Comparison of ENCODE assay signal across 11 cellular contexts in genomic region chr6:39357998-39358686, GRCh38. TPM values are rescaled to one million over a fixed set of nuclear protein-coding genes. Genes with fewer than 3 reads are reported as not detected.
DNase-seq lines count a peak whose midpoint lies in the region; ATAC-seq, FAIRE-seq and TF ChIP-seq lines count a peak whose summit lies in the region.
"Had no signal": no experiment of that assay in that cellular context is flagged by ENCODE, and none has a peak within 500 bp of the region (broad histone marks: within the 10 kb centered on the region; RNA-seq: fewer than 3 reads in every experiment).

No MANE protein-coding gene starts in this region.

- ATAC-seq in lower lobe of right lung: peak; percentile 40 to 60

- no peak overlapping the region for H3K14ac ChIP-seq in neuronal stem cell (ENCODE audit: low read length)

- H4K8ac ChIP-seq in neuronal stem cell (ENCODE audit: low read depth, low read length): no peak overlapping the region

- peaks cover 17% of the 10 kb centered on the region for H3K4me1 ChIP-seq in lower lobe of right lung
- peaks cover 0 to 4% of the 10 kb centered on the region in 2 donors for H3K4me1 ChIP-seq in kidney (ENCODE audit: control insufficient read depth in 1 of 2, insufficient read depth in 1 of 2, low read depth in 1 of 2, low read length in 2 of 2)
- H3K4me1 ChIP-seq in neuronal stem cell (ENCODE audit: control insufficient read depth in 2 of 2, insufficient read depth in 1 of 2, low read depth in 1 of 2, low read length in 2 of 2): peaks cover 0 to 6% of the 10 kb centered on the region in 2 donors

- H3K27me3 ChIP-seq in lower lobe of right lung (ENCODE audit: low read depth) (no peaks in the 10 kb centered on the region), neuronal stem cell (ENCODE audit: control insufficient read depth in 3 of 3, insufficient read depth in 3 of 3, low read depth in 1 of 3, low read length in 3 of 3) (no peaks in the 10 kb centered on the region)

- H3K36me3 ChIP-seq in lower lobe of right lung (no peaks in the 10 kb centered on the region), kidney (ENCODE audit: control insufficient read depth in 1 of 2, insufficient read depth in 2 of 2, low read length in 2 of 2) (no peaks in the 10 kb centered on the region), neuronal stem cell (replicated peaks in 1 of 2; ENCODE audit: control insufficient read depth in 2 of 2, insufficient read depth in 2 of 2, low read length in 2 of 2) (no peaks in the 10 kb centered on the region)

- H2AFZ ChIP-seq in neuronal stem cell (ENCODE audit: low read length): no peak overlapping the region

- H2AK5ac ChIP-seq in neuronal stem cell (ENCODE audit: low read depth, low read length): no peak overlapping the region

- H2BK12ac ChIP-seq in neuronal stem cell (ENCODE audit: low read length): no peak overlapping the region

- peak; percentile 72 for DNase-seq in DMS53 treated with DMSO at 0.1 percent for 48 hours (lab: John Stamatoyannopoulos, UW; ENCODE audit: unreplicated experiment)
- DNase-seq in NCI-H2029 (lab: John Stamatoyannopoulos, UW): peak; percentile 79
- peak; percentile 60 for DNase-seq in astrocyte of the hippocampus (ENCODE audit: low read depth, low spot score)
- DNase-seq in lower lobe of right lung: no peak
- DNase-seq in AG20443 (ENCODE audit: low spot score): no peak
- no peak for DNase-seq in kidney
- DNase-seq in germinal center (ENCODE audit: low spot score): no peak
- DNase-seq in neuronal stem cell (ENCODE audit: low spot score): no peak
- DNase-seq: activated B cell treated with CpG ODN at 0.5 μM for 24 hours had no signal

- no peak overlapping the region for H3K27ac ChIP-seq in lower lobe of right lung
- H3K27ac ChIP-seq in kidney (ENCODE audit: low read depth in 2 of 2, low read length in 2 of 2): no peak overlapping the region
- no peak overlapping the region for H3K27ac ChIP-seq in neuronal stem cell (replicated peaks; ENCODE audit: low read length)

- intact Hi-C loops in lower lobe of right lung (cut with DNase I) (no loop called here), kidney (cut with DNase I) (no loop called here)

- no peak overlapping the region for H2BK15ac ChIP-seq in neuronal stem cell (ENCODE audit: low read length)

- WGBS in neuronal stem cell (ENCODE audit: extremely low coverage in 2 of 2, insufficient read length in 2 of 2, insufficient replicate concordance in 1 of 2), 2 donors: no CpG with 5 or more reads among the region's 7 CpGs

- no peak for FAIRE-seq in kidney (lab: Jason Lieb, UNC)
- FAIRE-seq: G401.6, H54 had no signal

- no peak for TF ChIP-seq CTCF in lower lobe of right lung (IDR thresholded peaks at IDR 0.05)
- TF ChIP-seq CTCF in kidney (IDR thresholded peaks at IDR 0.05; ENCODE audit: borderline replicate concordance, extremely low read depth, insufficient read depth): no peak

- no peak overlapping the region for H2BK5ac ChIP-seq in neuronal stem cell (ENCODE audit: low read length)

- no peak overlapping the region for H3K9ac ChIP-seq in kidney (ENCODE audit: low read length in 2 of 2)
- no peak overlapping the region for H3K9ac ChIP-seq in neuronal stem cell (ENCODE audit: low read depth, low read length, poor library complexity)

- H3K4ac ChIP-seq in neuronal stem cell (ENCODE audit: low read length): no peak overlapping the region

- no peak overlapping the region for H2BK120ac ChIP-seq in neuronal stem cell (ENCODE audit: low read depth, low read length)

- H4K91ac ChIP-seq in neuronal stem cell (ENCODE audit: low read depth, low read length, poor library complexity): no peak overlapping the region

- no peak overlapping the region for H3K23ac ChIP-seq in neuronal stem cell (ENCODE audit: low read depth, low read length, poor library complexity)

- no peaks in the 10 kb centered on the region for H3K79me1 ChIP-seq in neuronal stem cell (ENCODE audit: low read depth, low read length)

- no peak overlapping the region for H3K4me2 ChIP-seq in neuronal stem cell (ENCODE audit: insufficient read depth, low read length, poor library complexity, severe bottlenecking)

- H3K18ac ChIP-seq in neuronal stem cell (ENCODE audit: low read length): no peak overlapping the region

- H3K9me3 ChIP-seq in lower lobe of right lung (no peaks in the 10 kb centered on the region), kidney (ENCODE audit: control insufficient read depth in 1 of 2, low read length in 2 of 2) (no peaks in the 10 kb centered on the region), neuronal stem cell (replicated peaks in 1 of 2; ENCODE audit: control insufficient read depth in 2 of 2, insufficient read depth in 1 of 2, low read depth in 1 of 2, low read length in 2 of 2) (no peaks in the 10 kb centered on the region)

- no peak overlapping the region for H3K4me3 ChIP-seq in lower lobe of right lung
- H3K4me3 ChIP-seq in kidney (ENCODE audit: low read length in 2 of 2): no peak overlapping the region
- H3K4me3 ChIP-seq in neuronal stem cell (ENCODE audit: low read length in 2 of 2): no peak overlapping the region

RNA-seq across cellular contexts. Expression of gene KCNK16, which starts 35.6 kb away (rescaled TPM):
- total RNA-seq in lower lobe of right lung: not detected
- not detected for total RNA-seq in kidney
- polyA plus RNA-seq in kidney (ENCODE audit: insufficient read depth, low read depth, low replicate concordance): not detected
- not detected for polyA plus RNA-seq in neuronal stem cell (2013, experiment 1 of 2)
- polyA plus RNA-seq in neuronal stem cell (2013, experiment 2 of 2): not detected
- total RNA-seq: activated B cell treated with CpG ODN at 0.5 μM for 24 hours had no signal

RNA-seq across cellular contexts. Expression of gene KCNK17, which starts 43.9 kb away (rescaled TPM):
- total RNA-seq in lower lobe of right lung (5.5 TPM), kidney (0.38 TPM)
- not detected for polyA plus RNA-seq in kidney (ENCODE audit: insufficient read depth, low read depth, low replicate concordance)
- polyA plus RNA-seq in neuronal stem cell (2013, experiment 1 of 2): 0.33 TPM
- 0.22 TPM for polyA plus RNA-seq in neuronal stem cell (2013, experiment 2 of 2)
- total RNA-seq: activated B cell treated with CpG ODN at 0.5 μM for 24 hours had no signal

Comparison
In these comparisons a context has a peak if more than half of its experiments do, and no peak if none do; other contexts are left out.
1. DNase-seq: peak in DMS53 treated with DMSO at 0.1 percent for 48 hours (single experiment), NCI-H2029 (single experiment) and astrocyte of the hippocampus (single experiment); none in lower lobe of right lung (single experiment), AG20443 (single experiment), kidney (single experiment), germinal center (single experiment) and neuronal stem cell (single experiment).